Comparison of ENCODE assay signal across 8 cellular contexts in the genomic region with DNA sequence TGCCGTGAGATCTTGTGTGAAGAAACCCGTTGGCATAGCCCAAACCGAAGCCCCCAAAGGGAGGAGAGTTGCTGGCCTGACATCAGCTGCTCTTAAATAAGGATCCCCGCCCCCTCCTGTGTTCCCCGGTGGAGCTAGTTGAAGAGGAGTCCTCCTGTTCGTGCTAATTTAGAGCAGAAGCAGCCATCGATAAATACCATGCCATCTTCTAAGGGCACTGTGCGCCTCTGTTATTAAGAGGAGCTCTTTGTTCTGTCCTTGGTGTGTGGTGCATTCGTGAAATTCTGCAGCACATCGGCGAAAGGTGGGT. TPM values are rescaled to one million over a fixed set of nuclear protein-coding genes. Genes with fewer than 3 reads are reported as not detected.
DNase-seq lines count a peak whose midpoint lies in the region; ATAC-seq and TF ChIP-seq lines count a peak whose summit lies in the region.

No MANE protein-coding gene starts in this region.

- H3K27me3 Mint-ChIP-seq in activated naive CD4-positive, alpha-beta T cell treated with anti-CD3 and anti-CD28 coated beads, Interleukin-2, amount 50 U/mL, for 24 hours = no peaks in the 10 kb centered on the region

- H3K4me1 Mint-ChIP-seq in activated naive CD4-positive, alpha-beta T cell treated with anti-CD3 and anti-CD28 coated beads, Interleukin-2, amount 50 U/mL, for 24 hours = peaks cover 49% of the 10 kb centered on the region

- H3K4me3 ChIP-seq in LNCaP clone FGC (ENCODE audit: low read depth, low read length) (peak overlapping the region; percentile 85), right atrium auricular region (peak overlapping the region; percentile 94), retinal pigment epithelial cell (ENCODE audit: low read length) (peak overlapping the region; percentile 89)

- H3K9me3 Mint-ChIP-seq in activated naive CD4-positive, alpha-beta T cell treated with anti-CD3 and anti-CD28 coated beads, Interleukin-2, amount 50 U/mL, for 24 hours = no peaks in the 10 kb centered on the region

- ATAC-seq in GM21515 (IDR thresholded peaks at IDR 0.05; ENCODE audit: unreplicated experiment) = peak; percentile 7

- no peaks in the 10 kb centered on the region for H3K27me3 ChIP-seq in right atrium auricular region

- peak overlapping the region; percentile 94 for H3K4me3 Mint-ChIP-seq in activated naive CD4-positive, alpha-beta T cell treated with anti-CD3 and anti-CD28 coated beads, Interleukin-2, amount 50 U/mL, for 24 hours

- peaks cover 0 to 41% of the 10 kb centered on the region in 2 donors for H3K4me1 ChIP-seq in right atrium auricular region

- TF ChIP-seq CTCF in LNCaP clone FGC (IDR thresholded peaks at IDR 0.05; ENCODE audit: control insufficient read depth, extremely low read depth, insufficient read depth) (no peak), right atrium auricular region (IDR thresholded peaks at IDR 0.05) (no peak), retinal pigment epithelial cell (conservative IDR thresholded peaks at IDR 0.05; ENCODE audit: low read depth, low read length) (no peak)

- H3K36me3 ChIP-seq in right atrium auricular region = no peaks in the 10 kb centered on the region

- peak; percentile 45 for DNase-seq in DMS79 (lab: John Stamatoyannopoulos, UW)
- no peak for DNase-seq in LNCaP clone FGC (ENCODE audit: low read depth)
- no peak for DNase-seq in right atrium auricular region (ENCODE audit: low spot score)
- no peak for DNase-seq in retinal pigment epithelial cell (ENCODE audit: low read depth)
- no peak for DNase-seq in activated gamma-delta T cell (lab: John Stamatoyannopoulos, UW)
- no peak for DNase-seq in CD1c-positive myeloid dendritic cell (ENCODE audit: extremely low spot score)

- peak overlapping the region; percentile 49 for H3K27ac Mint-ChIP-seq in activated naive CD4-positive, alpha-beta T cell treated with anti-CD3 and anti-CD28 coated beads, Interleukin-2, amount 50 U/mL, for 24 hours

- H3K27ac ChIP-seq in right atrium auricular region = peak overlapping the region; percentile 91 to 96

- no peaks in the 10 kb centered on the region for H3K9me3 ChIP-seq in right atrium auricular region

- H3K36me3 Mint-ChIP-seq in activated naive CD4-positive, alpha-beta T cell treated with anti-CD3 and anti-CD28 coated beads, Interleukin-2, amount 50 U/mL, for 24 hours = peaks cover 2% of the 10 kb centered on the region

RNA-seq across cellular contexts. Expression of a gene that starts 0.9 kb away (rescaled TPM):
- 10 to 100 TPM; 37.3 to 87.6 TPM for total RNA-seq in right atrium auricular region
